ENCODE assay signal across 8 cellular contexts in genomic region chr22:20980938-20981722, GRCh38. TPM values are rescaled to one million over a fixed set of nuclear protein-coding genes. Genes with fewer than 3 reads are reported as not detected.
DNase-seq lines count a peak whose midpoint lies in the region; ATAC-seq and TF ChIP-seq lines count a peak whose summit lies in the region.

No MANE protein-coding gene starts in this region.

- H3K4me3 Mint-ChIP-seq in activated CD4-positive, alpha-beta T cell treated with anti-CD3 and anti-CD28 coated beads, Interleukin-2, amount 10 ng/mL, durations not matched to agents 24 days and 14 days, result peak overlapping the region; percentile 97

- no peak for TF ChIP-seq POLR2A in testis (IDR thresholded peaks at IDR 0.05)

- H3K27ac Mint-ChIP-seq in activated CD4-positive, alpha-beta T cell treated with anti-CD3 and anti-CD28 coated beads, Interleukin-2, amount 10 ng/mL, durations not matched to agents 24 days and 14 days, result peak overlapping the region; percentile 93

- peak overlapping the region; percentile 98 for H3K4me3 ChIP-seq in adipocyte (ENCODE audit: low read length)
- H3K4me3 ChIP-seq in testis, result peak overlapping the region; percentile 69 to 86

- H3K27ac ChIP-seq in layer of hippocampus (ENCODE audit: low read depth, low read length), result peak overlapping the region; percentile 97
- peak overlapping the region; percentile 75 to 95 for H3K27ac ChIP-seq in testis

- TF ChIP-seq CTCF in testis (IDR thresholded peaks at IDR 0.05), result no peak

- no peaks in the 10 kb centered on the region for H3K27me3 Mint-ChIP-seq in activated CD4-positive, alpha-beta T cell treated with anti-CD3 and anti-CD28 coated beads, Interleukin-2, amount 10 ng/mL, durations not matched to agents 24 days and 14 days

- peaks cover 30% of the 10 kb centered on the region for H3K4me1 ChIP-seq in adipocyte (ENCODE audit: control insufficient read depth, insufficient read depth, low read length)
- peaks cover 21% of the 10 kb centered on the region for H3K4me1 ChIP-seq in testis

- H3K4me1 Mint-ChIP-seq in activated CD4-positive, alpha-beta T cell treated with anti-CD3 and anti-CD28 coated beads, Interleukin-2, amount 10 ng/mL, durations not matched to agents 24 days and 14 days, result peaks cover 29% of the 10 kb centered on the region

- H3K9me3 Mint-ChIP-seq in activated CD4-positive, alpha-beta T cell treated with anti-CD3 and anti-CD28 coated beads, Interleukin-2, amount 10 ng/mL, durations not matched to agents 24 days and 14 days, result peaks cover 7% of the 10 kb centered on the region

- no peak for DNase-seq in activated CD4-positive, alpha-beta T cell treated with anti-CD3 and anti-CD28 coated beads, Interleukin-2, amount 10 ng/mL, durations not matched to agents 24 days and 14 days
- no peak for DNase-seq in activated CD4-positive, alpha-beta T cell treated with anti-CD3 and anti-CD28 coated beads, Interleukin-2, amount 50 U/mL, for 4 hours
- no peak for DNase-seq in adipocyte (ENCODE audit: low read depth)
- DNase-seq in testis, result no peak
- DNase-seq in islet precursor cell, result no peak

- peaks cover 4% of the 10 kb centered on the region for H3K27me3 ChIP-seq in adipocyte (replicated peaks; ENCODE audit: control insufficient read depth, insufficient read depth, low read length)
- H3K27me3 ChIP-seq in layer of hippocampus (ENCODE audit: control insufficient read depth, insufficient read depth, low read length), result no peaks in the 10 kb centered on the region
- no peaks in the 10 kb centered on the region for H3K27me3 ChIP-seq in testis

- intact Hi-C loops in activated CD4-positive, alpha-beta T cell treated with anti-CD3 and anti-CD28 coated beads, Interleukin-2, amount 10 ng/mL, durations not matched to agents 24 days and 14 days (cut with micrococcal nuclease), result no loop called here
- intact Hi-C loops in testis (cut with DNase I; ENCODE audit: low total_unique reads), result no loop called here

- peak overlapping the region; percentile 97 for H3K9ac ChIP-seq in adipocyte (ENCODE audit: low read length)

- H3K9me3 ChIP-seq in adipocyte (ENCODE audit: control insufficient read depth, low read length), result peaks cover 10% of the 10 kb centered on the region
- H3K9me3 ChIP-seq in testis, result no peaks in the 10 kb centered on the region

- peaks cover 15% of the 10 kb centered on the region for H3K36me3 Mint-ChIP-seq in activated CD4-positive, alpha-beta T cell treated with anti-CD3 and anti-CD28 coated beads, Interleukin-2, amount 10 ng/mL, durations not matched to agents 24 days and 14 days (ENCODE audit: low read depth)

- WGBS in testis, 2 donors, result 44 to 47% methylated on average over 10 of the region's 10 CpGs

- no peak for ATAC-seq in HG03342 (IDR thresholded peaks at IDR 0.05; ENCODE audit: unreplicated experiment)
- no peak for ATAC-seq in HG02840 (IDR thresholded peaks at IDR 0.05; ENCODE audit: low FRiP score, unreplicated experiment)

- H3K36me3 ChIP-seq in adipocyte (ENCODE audit: control insufficient read depth, insufficient read depth, low read length, severe bottlenecking) (peaks cover 10% of the 10 kb centered on the region), testis (ENCODE audit: low read depth, missing control alignments) (no peaks in the 10 kb centered on the region)

RNA-seq across cellular contexts. Expression of gene LZTR1, which starts 1.0 kb away (rescaled TPM):
- total RNA-seq in activated CD4-positive, alpha-beta T cell treated with anti-CD3 and anti-CD28 coated beads, Interleukin-2, amount 10 ng/mL, durations not matched to agents 24 days and 14 days, result 69.9 and 76.4 TPM in 2 replicates
- 10 to 100 TPM; 61.5 to 61.6 TPM for total RNA-seq in testis
- 32.4 TPM for polyA plus RNA-seq in testis (ENCODE audit: insufficient read depth, low read depth, low replicate concordance)

RNA-seq across cellular contexts. Expression of gene AIFM3, which starts 14.1 kb away (rescaled TPM):
- 0.37 TPM in 1 of 2 replicates, not detected in the other for total RNA-seq in activated CD4-positive, alpha-beta T cell treated with anti-CD3 and anti-CD28 coated beads, Interleukin-2, amount 10 ng/mL, durations not matched to agents 24 days and 14 days
- 1 to 10 TPM; 1.6 to 2.9 TPM for total RNA-seq in testis
- polyA plus RNA-seq in testis (ENCODE audit: insufficient read depth, low read depth, low replicate concordance), result 0.88 TPM

RNA-seq across cellular contexts. Expression of gene THAP7, which starts 20.8 kb away (rescaled TPM):
- total RNA-seq in activated CD4-positive, alpha-beta T cell treated with anti-CD3 and anti-CD28 coated beads, Interleukin-2, amount 10 ng/mL, durations not matched to agents 24 days and 14 days, result 30.3 and 31.5 TPM in 2 replicates
- total RNA-seq in testis, result 10 to 100 TPM; 75.8 to 96.5 TPM
- 60.6 TPM for polyA plus RNA-seq in testis (ENCODE audit: insufficient read depth, low read depth, low replicate concordance)

RNA-seq across cellular contexts. Expression of gene P2RX6, which starts 33.8 kb away (rescaled TPM):
- total RNA-seq in activated CD4-positive, alpha-beta T cell treated with anti-CD3 and anti-CD28 coated beads, Interleukin-2, amount 10 ng/mL, durations not matched to agents 24 days and 14 days, result not detected in 2 replicates
- total RNA-seq in testis, result 10 to 100 TPM in 1 of 2 donors, 1 to 10 TPM in 1; 7.0 to 24.0 TPM
- polyA plus RNA-seq in testis (ENCODE audit: insufficient read depth, low read depth, low replicate concordance), result 5.2 TPM

RNA-seq across cellular contexts. Expression of gene SLC7A4, which starts 51.2 kb away (rescaled TPM):
- total RNA-seq in activated CD4-positive, alpha-beta T cell treated with anti-CD3 and anti-CD28 coated beads, Interleukin-2, amount 10 ng/mL, durations not matched to agents 24 days and 14 days, result not detected in 2 replicates
- total RNA-seq in testis, result 10 to 100 TPM; 60.3 to 64.8 TPM
- 54.8 TPM for polyA plus RNA-seq in testis (ENCODE audit: insufficient read depth, low read depth, low replicate concordance)
